In genomic region chr5:72561407-72561972, GRCh38 we compare ENCODE assay signal across 19 cellular contexts. TPM values are rescaled to one million over a fixed set of nuclear protein-coding genes. Genes with fewer than 3 reads are reported as not detected.
"Had no signal": no experiment of that assay in that cellular context is flagged by ENCODE, and none has a peak within 500 bp of the region (broad histone marks: within the 10 kb centered on the region; RNA-seq: fewer than 3 reads in every experiment).

No MANE protein-coding gene starts in this region.

- H3K27ac ChIP-seq: lower lobe of right lung, neural progenitor cell, psoas muscle, right lobe of liver, spleen had no signal

- ATAC-seq: activated CD4-positive, CD25-positive, alpha-beta regulatory T cell treated with anti-CD3 and anti-CD28 coated beads, Interleukin-2, amount 50 U/mL, for 24 hours; left colon; lower lobe of right lung; psoas muscle; right lobe of liver had no signal

- H3K36me3 ChIP-seq: lower lobe of right lung, neural progenitor cell, right lobe of liver, spleen had no signal

- DNase-seq: activated CD4-positive, alpha-beta T cell treated with anti-CD3 and anti-CD28 coated beads, Interleukin-2, amount 50 U/mL, for 1 hour; activated CD8-positive, alpha-beta memory T cell treated with anti-CD3 and anti-CD28 coated beads for 24 hours; activated naive CD4-positive, alpha-beta T cell; activated naive CD8-positive, alpha-beta T cell treated with anti-CD3 and anti-CD28 coated beads, Interleukin-2, amount 10 ng/mL, durations not matched to agents 7 days and 5 days; dorsolateral prefrontal cortex; foreskin melanocyte; left colon; lower lobe of right lung; psoas muscle; right lobe of liver; spleen; stimulated activated CD4-positive, alpha-beta T cell treated with anti-CD3 and anti-CD28 coated beads, Interleukin-1b, Interleukin-23, amount 100 ng/mL, for 48 hours; T-helper 2 cell had no signal

- H3K4me3 ChIP-seq: dorsolateral prefrontal cortex, lower lobe of right lung, neural progenitor cell, psoas muscle, right lobe of liver, spleen had no signal

- H3K27me3 ChIP-seq: dorsolateral prefrontal cortex, neural progenitor cell, right lobe of liver had no signal

- H2AFZ ChIP-seq: neural progenitor cell had no signal

- H3K9me3 ChIP-seq: lower lobe of right lung, psoas muscle, right lobe of liver, spleen had no signal

- H3K4me3 Mint-ChIP-seq: activated naive CD8-positive, alpha-beta T cell treated with anti-CD3 and anti-CD28 coated beads, Interleukin-2, amount 10 ng/mL, durations not matched to agents 7 days and 5 days; activated T-helper 1 cell treated with anti-CD3 and anti-CD28 coated beads, Interleukin-12 subunit alpha, Interleukin-12 subunit beta, Interleukin-2, Interleukin-4 antibody, amounts not matched to agents 30 ng/mL and 10 ng/mL and 1 ng/mL, durations not matched to agents 14 hours and 24 hours and 36 hours; brain; neural progenitor cell had no signal

- H3K4me1 ChIP-seq: neural progenitor cell, right lobe of liver had no signal

- H3K4me2 ChIP-seq: neural progenitor cell had no signal

- H3K9ac ChIP-seq: neural progenitor cell had no signal

- H3K36me3 Mint-ChIP-seq: activated naive CD8-positive, alpha-beta T cell treated with anti-CD3 and anti-CD28 coated beads, Interleukin-2, amount 10 ng/mL, durations not matched to agents 7 days and 5 days; brain; neural progenitor cell had no signal

- H3K27ac Mint-ChIP-seq: activated naive CD8-positive, alpha-beta T cell treated with anti-CD3 and anti-CD28 coated beads, Interleukin-2, amount 10 ng/mL, durations not matched to agents 7 days and 5 days; activated T-helper 1 cell treated with anti-CD3 and anti-CD28 coated beads, Interleukin-12 subunit alpha, Interleukin-12 subunit beta, Interleukin-2, Interleukin-4 antibody, amounts not matched to agents 30 ng/mL and 10 ng/mL and 1 ng/mL, durations not matched to agents 14 hours and 24 hours and 36 hours; neural progenitor cell had no signal

RNA-seq across cellular contexts. Expression of gene ZNF366, which starts 54.3 kb away (rescaled TPM):
- total RNA-seq: activated T-helper 1 cell treated with anti-CD3 and anti-CD28 coated beads, Interleukin-12 subunit alpha, Interleukin-12 subunit beta, Interleukin-2, Interleukin-4 antibody, amounts not matched to agents 30 ng/mL and 10 ng/mL and 1 ng/mL, durations not matched to agents 14 hours and 24 hours and 36 hours; chondrocyte; osteocyte had no signal
